In genomic region chr11:122205036-122205435, GRCh38 we compare ENCODE assay signal across 23 cellular contexts.
DNase-seq lines count a peak whose midpoint lies in the region; ATAC-seq, FAIRE-seq and TF ChIP-seq lines count a peak whose summit lies in the region.
"Had no signal": no experiment of that assay in that cellular context is flagged by ENCODE, and none has a peak within 500 bp of the region (broad histone marks: within the 10 kb centered on the region; RNA-seq: fewer than 3 reads in every experiment).

No MANE protein-coding gene starts in this region.

- H2BK120ac ChIP-seq in neuronal stem cell (ENCODE audit: low read depth, low read length): no peak overlapping the region

- WGBS in suprapubic skin: 28% methylated on average over 5 of the region's 5 CpGs
- no CpG with 5 or more reads among the region's 5 CpGs for WGBS in neuronal stem cell (ENCODE audit: extremely low coverage in 2 of 2, insufficient read length in 2 of 2, insufficient replicate concordance in 1 of 2), 2 donors

- no peak overlapping the region for H3K9ac ChIP-seq in neuronal stem cell (ENCODE audit: low read depth, low read length, poor library complexity)

- no peak for TF ChIP-seq EP300 in suprapubic skin (IDR thresholded peaks at IDR 0.05)

- H3K4ac ChIP-seq in neuronal stem cell (ENCODE audit: low read length): no peak overlapping the region

- no peak overlapping the region for H3K4me2 ChIP-seq in neuronal stem cell (ENCODE audit: insufficient read depth, low read length, poor library complexity, severe bottlenecking)

- H2AK5ac ChIP-seq in neuronal stem cell (ENCODE audit: low read depth, low read length): no peak overlapping the region

- H3K18ac ChIP-seq in neuronal stem cell (ENCODE audit: low read length): no peak overlapping the region

- no peaks in the 10 kb centered on the region for H3K36me3 ChIP-seq in suprapubic skin
- H3K36me3 ChIP-seq in neuronal stem cell (replicated peaks in 1 of 2; ENCODE audit: control insufficient read depth in 2 of 2, insufficient read depth in 2 of 2, low read length in 2 of 2): no peaks in the 10 kb centered on the region
- H3K36me3 ChIP-seq: lower lobe of right lung had no signal

- TF ChIP-seq CTCF in astrocyte of the cerebellum (IDR thresholded peaks at IDR 0.05; ENCODE audit: low read depth, low read length, missing control alignments) (no peak), fibroblast of villous mesenchyme (IDR thresholded peaks at IDR 0.05; ENCODE audit: insufficient read depth, low read depth, low read length) (no peak), suprapubic skin (IDR thresholded peaks at IDR 0.05) (no peak)

- H3K27ac ChIP-seq in suprapubic skin (peak overlapping the region; percentile 68), neuronal stem cell (replicated peaks; ENCODE audit: low read length) (no peak overlapping the region)
- H3K27ac ChIP-seq: lower lobe of right lung had no signal

- H4K91ac ChIP-seq in neuronal stem cell (ENCODE audit: low read depth, low read length, poor library complexity): no peak overlapping the region

- no peak overlapping the region for H2BK12ac ChIP-seq in neuronal stem cell (ENCODE audit: low read length)

- no peak overlapping the region for H2BK15ac ChIP-seq in neuronal stem cell (ENCODE audit: low read length)

- no peak overlapping the region for H2AFZ ChIP-seq in neuronal stem cell (ENCODE audit: low read length)

- in situ Hi-C loops in astrocyte of the cerebellum (cut with HindIII; ENCODE audit: low sequenced_read_pairs): no loop called here

- FAIRE-seq in H54 (lab: Jason Lieb, UNC): no peak
- FAIRE-seq: D721Med, keratinocyte had no signal

- TF ChIP-seq POLR2A in suprapubic skin (IDR thresholded peaks at IDR 0.05) (no peak), H54 (IDR thresholded peaks at IDR 0.05; ENCODE audit: low read depth, low read length) (no peak)

- no peak overlapping the region for H2BK5ac ChIP-seq in neuronal stem cell (ENCODE audit: low read length)

- no peak overlapping the region for H4K8ac ChIP-seq in neuronal stem cell (ENCODE audit: low read depth, low read length)

- H3K27me3 ChIP-seq in suprapubic skin: peaks cover 4% of the 10 kb centered on the region
- no peaks in the 10 kb centered on the region for H3K27me3 ChIP-seq in neuronal stem cell (ENCODE audit: control insufficient read depth in 3 of 3, insufficient read depth in 3 of 3, low read depth in 1 of 3, low read length in 3 of 3)

- H3K4me1 ChIP-seq in suprapubic skin (peaks cover 50% of the 10 kb centered on the region), neuronal stem cell (ENCODE audit: control insufficient read depth in 2 of 2, insufficient read depth in 1 of 2, low read depth in 1 of 2, low read length in 2 of 2) (peaks cover 4 to 6% of the 10 kb centered on the region in 2 donors)

- no peaks in the 10 kb centered on the region for H3K9me3 ChIP-seq in suprapubic skin
- no peaks in the 10 kb centered on the region for H3K9me3 ChIP-seq in neuronal stem cell (replicated peaks in 1 of 2; ENCODE audit: control insufficient read depth in 2 of 2, insufficient read depth in 1 of 2, low read depth in 1 of 2, low read length in 2 of 2)
- H3K9me3 ChIP-seq: lower lobe of right lung, mucosa of descending colon had no signal

- ATAC-seq in GM21786 (IDR thresholded peaks at IDR 0.05; ENCODE audit: unreplicated experiment): no peak
- ATAC-seq: activated naive CD4-positive, alpha-beta T cell treated with anti-CD3 and anti-CD28 coated beads, Interleukin-2, amount 50 U/mL, for 72 hours; esophagus mucosa; lower lobe of right lung; mucosa of descending colon; WTC11 had no signal

- H3K14ac ChIP-seq in neuronal stem cell (ENCODE audit: low read length): no peak overlapping the region

- H3K4me3 ChIP-seq in astrocyte of the cerebellum (ENCODE audit: low read depth, low read length): peak overlapping the region; percentile 44
- H3K4me3 ChIP-seq in fibroblast of villous mesenchyme (ENCODE audit: low read depth, low read length): no peak overlapping the region
- no peak overlapping the region for H3K4me3 ChIP-seq in suprapubic skin
- H3K4me3 ChIP-seq in neuronal stem cell (ENCODE audit: low read length in 2 of 2): no peak overlapping the region
- H3K4me3 ChIP-seq: lower lobe of right lung, mucosa of descending colon had no signal

- no peaks in the 10 kb centered on the region for H3K79me1 ChIP-seq in neuronal stem cell (ENCODE audit: low read depth, low read length)

- DNase-seq in EL: peak; percentile 36
- DNase-seq in astrocyte of the cerebellum (ENCODE audit: low read depth): no peak
- peak; percentile 51 for DNase-seq in fibroblast of villous mesenchyme (ENCODE audit: low read depth)
- no peak for DNase-seq in suprapubic skin (ENCODE audit: low spot score in 2 of 2)
- DNase-seq in SW 1271 (lab: John Stamatoyannopoulos, UW): no peak
- DNase-seq in neuronal stem cell (ENCODE audit: low spot score): no peak
- DNase-seq in H54 (ENCODE audit: insufficient read length, low spot score): no peak
- DNase-seq: activated CD4-positive, alpha-beta T cell treated with anti-CD3 and anti-CD28 coated beads, Interleukin-2, amount 50 U/mL, for 4 hours; CD4-positive, CD25-positive, alpha-beta regulatory T cell; effector memory CD4-positive, alpha-beta T cell; KBM-7; lower lobe of right lung; MM.1S; mucosa of descending colon; NCI-H1436 treated with DMSO at 0.1 percent for 48 hours; nephron progenitor cell; T-helper 9 cell had no signal

- no peak overlapping the region for H3K23ac ChIP-seq in neuronal stem cell (ENCODE audit: low read depth, low read length, poor library complexity)

Comparison
In these comparisons a context has a peak if more than half of its experiments do, and no peak if none do; other contexts are left out.
1. DNase-seq: peak in EL (single experiment) and fibroblast of villous mesenchyme (single experiment); none in astrocyte of the cerebellum (single experiment), suprapubic skin (0 of 2), SW 1271 (0 of 2), neuronal stem cell (single experiment) and H54 (single experiment).